2 cellular contexts compared by ENCODE assay signal in genomic region chr12:109111775-109112491, GRCh38.
TF ChIP-seq lines count a peak whose summit lies in the region.

No MANE protein-coding gene starts in this region.

TF ChIP-seq in GM23338, 12 proteins besides CTCF, POLR2A, EP300 and RAD21:
- TF ChIP-seq JUNB (IDR thresholded peaks at IDR 0.05; ENCODE audit: unreplicated experiment) (no peak), STAT1 (IDR thresholded peaks at IDR 0.05; ENCODE audit: unreplicated experiment) (no peak), EZH2 (IDR thresholded peaks at IDR 0.05; ENCODE audit: low read depth, unreplicated experiment) (no peak), CREB1 (CRISPR knock-in tag; IDR thresholded peaks at IDR 0.05; ENCODE audit: low read depth) (no peak), EZH2phosphoT487 (IDR thresholded peaks at IDR 0.05; ENCODE audit: unreplicated experiment) (no peak), ETS1 (IDR thresholded peaks at IDR 0.05) (no peak), ZNF114 (CRISPR knock-in tag; IDR thresholded peaks at IDR 0.05) (no peak), ZNF462 (CRISPR knock-in tag; IDR thresholded peaks at IDR 0.05) (no peak), ZNF331 (CRISPR knock-in tag; IDR thresholded peaks at IDR 0.05; ENCODE audit: low read depth) (no peak), NANOG (IDR thresholded peaks at IDR 0.05; ENCODE audit: borderline replicate concordance) (no peak), POLR2AphosphoS5 (IDR thresholded peaks at IDR 0.05; ENCODE audit: low read depth) (no peak)
- TF ChIP-seq, protein P1, sequence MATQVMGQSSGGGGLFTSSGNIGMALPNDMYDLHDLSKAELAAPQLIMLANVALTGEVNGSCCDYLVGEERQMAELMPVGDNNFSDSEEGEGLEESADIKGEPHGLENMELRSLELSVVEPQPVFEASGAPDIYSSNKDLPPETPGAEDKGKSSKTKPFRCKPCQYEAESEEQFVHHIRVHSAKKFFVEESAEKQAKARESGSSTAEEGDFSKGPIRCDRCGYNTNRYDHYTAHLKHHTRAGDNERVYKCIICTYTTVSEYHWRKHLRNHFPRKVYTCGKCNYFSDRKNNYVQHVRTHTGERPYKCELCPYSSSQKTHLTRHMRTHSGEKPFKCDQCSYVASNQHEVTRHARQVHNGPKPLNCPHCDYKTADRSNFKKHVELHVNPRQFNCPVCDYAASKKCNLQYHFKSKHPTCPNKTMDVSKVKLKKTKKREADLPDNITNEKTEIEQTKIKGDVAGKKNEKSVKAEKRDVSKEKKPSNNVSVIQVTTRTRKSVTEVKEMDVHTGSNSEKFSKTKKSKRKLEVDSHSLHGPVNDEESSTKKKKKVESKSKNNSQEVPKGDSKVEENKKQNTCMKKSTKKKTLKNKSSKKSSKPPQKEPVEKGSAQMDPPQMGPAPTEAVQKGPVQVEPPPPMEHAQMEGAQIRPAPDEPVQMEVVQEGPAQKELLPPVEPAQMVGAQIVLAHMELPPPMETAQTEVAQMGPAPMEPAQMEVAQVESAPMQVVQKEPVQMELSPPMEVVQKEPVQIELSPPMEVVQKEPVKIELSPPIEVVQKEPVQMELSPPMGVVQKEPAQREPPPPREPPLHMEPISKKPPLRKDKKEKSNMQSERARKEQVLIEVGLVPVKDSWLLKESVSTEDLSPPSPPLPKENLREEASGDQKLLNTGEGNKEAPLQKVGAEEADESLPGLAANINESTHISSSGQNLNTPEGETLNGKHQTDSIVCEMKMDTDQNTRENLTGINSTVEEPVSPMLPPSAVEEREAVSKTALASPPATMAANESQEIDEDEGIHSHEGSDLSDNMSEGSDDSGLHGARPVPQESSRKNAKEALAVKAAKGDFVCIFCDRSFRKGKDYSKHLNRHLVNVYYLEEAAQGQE (IDR thresholded peaks at IDR 0.05; ENCODE audit: unreplicated experiment), result no peak

TF ChIP-seq in GM12878, 131 proteins besides CTCF, POLR2A, EP300 and RAD21:
- TF ChIP-seq, protein P2, sequence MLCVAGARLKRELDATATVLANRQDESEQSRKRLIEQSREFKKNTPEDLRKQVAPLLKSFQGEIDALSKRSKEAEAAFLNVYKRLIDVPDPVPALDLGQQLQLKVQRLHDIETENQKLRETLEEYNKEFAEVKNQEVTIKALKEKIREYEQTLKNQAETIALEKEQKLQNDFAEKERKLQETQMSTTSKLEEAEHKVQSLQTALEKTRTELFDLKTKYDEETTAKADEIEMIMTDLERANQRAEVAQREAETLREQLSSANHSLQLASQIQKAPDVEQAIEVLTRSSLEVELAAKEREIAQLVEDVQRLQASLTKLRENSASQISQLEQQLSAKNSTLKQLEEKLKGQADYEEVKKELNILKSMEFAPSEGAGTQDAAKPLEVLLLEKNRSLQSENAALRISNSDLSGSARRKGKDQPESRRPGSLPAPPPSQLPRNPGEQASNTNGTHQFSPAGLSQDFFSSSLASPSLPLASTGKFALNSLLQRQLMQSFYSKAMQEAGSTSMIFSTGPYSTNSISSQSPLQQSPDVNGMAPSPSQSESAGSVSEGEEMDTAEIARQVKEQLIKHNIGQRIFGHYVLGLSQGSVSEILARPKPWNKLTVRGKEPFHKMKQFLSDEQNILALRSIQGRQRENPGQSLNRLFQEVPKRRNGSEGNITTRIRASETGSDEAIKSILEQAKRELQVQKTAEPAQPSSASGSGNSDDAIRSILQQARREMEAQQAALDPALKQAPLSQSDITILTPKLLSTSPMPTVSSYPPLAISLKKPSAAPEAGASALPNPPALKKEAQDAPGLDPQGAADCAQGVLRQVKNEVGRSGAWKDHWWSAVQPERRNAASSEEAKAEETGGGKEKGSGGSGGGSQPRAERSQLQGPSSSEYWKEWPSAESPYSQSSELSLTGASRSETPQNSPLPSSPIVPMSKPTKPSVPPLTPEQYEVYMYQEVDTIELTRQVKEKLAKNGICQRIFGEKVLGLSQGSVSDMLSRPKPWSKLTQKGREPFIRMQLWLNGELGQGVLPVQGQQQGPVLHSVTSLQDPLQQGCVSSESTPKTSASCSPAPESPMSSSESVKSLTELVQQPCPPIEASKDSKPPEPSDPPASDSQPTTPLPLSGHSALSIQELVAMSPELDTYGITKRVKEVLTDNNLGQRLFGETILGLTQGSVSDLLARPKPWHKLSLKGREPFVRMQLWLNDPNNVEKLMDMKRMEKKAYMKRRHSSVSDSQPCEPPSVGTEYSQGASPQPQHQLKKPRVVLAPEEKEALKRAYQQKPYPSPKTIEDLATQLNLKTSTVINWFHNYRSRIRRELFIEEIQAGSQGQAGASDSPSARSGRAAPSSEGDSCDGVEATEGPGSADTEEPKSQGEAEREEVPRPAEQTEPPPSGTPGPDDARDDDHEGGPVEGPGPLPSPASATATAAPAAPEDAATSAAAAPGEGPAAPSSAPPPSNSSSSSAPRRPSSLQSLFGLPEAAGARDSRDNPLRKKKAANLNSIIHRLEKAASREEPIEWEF (IDR thresholded peaks at IDR 0.05; ENCODE audit: insufficient replicate concordance, low read depth, low read length), result no peak
- TF ChIP-seq SMC3 (IDR thresholded peaks at IDR 0.05; ENCODE audit: borderline replicate concordance, low read length), result peak; percentile 31; the same call in 1 of the 2 replicates
